Comparison of ENCODE assay signal across 10 cellular contexts in the genomic region with DNA sequence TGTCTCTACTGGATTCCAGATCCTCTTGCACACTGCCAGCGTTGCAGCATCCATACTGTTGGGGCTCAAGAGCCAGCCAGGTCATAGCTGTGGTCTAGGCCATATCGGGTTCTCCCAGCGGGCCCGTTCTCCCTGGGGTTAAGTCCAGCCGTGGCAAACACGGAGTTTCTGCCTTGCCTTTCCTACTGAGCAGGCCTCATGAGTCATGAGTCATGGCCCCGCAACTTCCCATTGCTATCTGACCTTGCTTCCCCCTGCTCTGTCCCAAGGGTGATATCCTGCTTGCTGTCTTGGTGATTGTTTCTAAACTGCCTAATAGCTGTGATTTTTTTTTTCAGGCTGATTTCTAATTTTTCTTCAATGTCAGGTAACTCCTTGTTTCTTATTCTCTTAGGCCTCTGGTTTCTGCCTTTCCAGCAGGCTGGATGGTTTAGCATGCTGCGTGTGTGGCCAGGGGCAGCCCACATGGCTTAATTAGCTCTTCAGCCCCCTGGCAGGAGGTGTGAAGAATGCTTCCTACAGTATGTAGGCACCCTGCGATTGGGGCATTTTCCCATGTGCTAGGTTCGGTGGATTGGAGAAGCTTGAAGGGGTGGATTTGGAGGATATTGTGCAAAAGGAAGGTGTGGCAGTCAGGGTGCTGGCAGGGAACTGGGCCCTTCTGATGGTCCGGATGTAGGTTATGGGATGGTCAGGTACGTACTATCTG. TPM values are rescaled to one million over a fixed set of nuclear protein-coding genes. Genes with fewer than 3 reads are reported as not detected.
DNase-seq lines count a peak whose midpoint lies in the region; ATAC-seq and TF ChIP-seq lines count a peak whose summit lies in the region.
"Had no signal": no experiment of that assay in that cellular context is flagged by ENCODE, and none has a peak within 500 bp of the region (broad histone marks: within the 10 kb centered on the region; RNA-seq: fewer than 3 reads in every experiment).

No MANE protein-coding gene starts in this region.

- intact Hi-C loops in right lobe of liver (cut with DNase I) (loop anchor here (10.0 kb wide), 3 partner anchors 48 to 138 kb away; no protein-coding TSS in a partner anchor), tibial artery (cut with DNase I; ENCODE audit: low total_unique reads) (no loop called here), Caco-2 (cut with micrococcal nuclease; ENCODE audit: unreplicated experiment) (no loop called here)

- H3K9me3 ChIP-seq in HUES48 (ENCODE audit: control insufficient read depth, insufficient read depth, low read length) (no peaks in the 10 kb centered on the region), right lobe of liver (no peaks in the 10 kb centered on the region), tibial artery (peaks cover 0 to 6% (median 0%) of the 10 kb centered on the region in 3 donors), Caco-2 (no peaks in the 10 kb centered on the region)

- BruUV-seq in Caco-2 (replicated peaks; lab: Mats Ljungman, UMichigan): no TSS peak

- no peak for TF ChIP-seq POLR2A in right lobe of liver (IDR thresholded peaks at IDR 0.05)

- no peak overlapping the region for H3K27ac Mint-ChIP-seq in Caco-2 (ENCODE audit: unreplicated experiment)

- CTCF ChIA-PET in Caco-2 (lab: Charles Lee): no interaction called here

- WGBS in right lobe of liver (ENCODE audit: insufficient coverage, low coverage, low lambda C conversion rate, missing lambda C conversion rate): 56% methylated on average over 8 of the region's 12 CpGs

- H3K4me1 Mint-ChIP-seq in Caco-2 (ENCODE audit: low read depth, unreplicated experiment): no peaks in the 10 kb centered on the region

- ATAC-seq in right lobe of liver (peak; percentile 66 to 83 (median 76)), HG02840 (IDR thresholded peaks at IDR 0.05; ENCODE audit: low FRiP score, unreplicated experiment) (no peak), GM19395 (IDR thresholded peaks at IDR 0.05; ENCODE audit: unreplicated experiment) (no peak)
- ATAC-seq: SK-N-SH treated with all-trans-retinoic acid at 6 μM for 48 hours; stimulated activated naive CD8-positive, alpha-beta T cell treated with anti-CD3 and anti-CD28 coated beads, Interleukin-15, Interleukin-2, amounts not matched to agents 100 U/mL and 50 U/mL, for 24 hours had no signal

- TF ChIP-seq CTCF in brain microvascular endothelial cell (IDR thresholded peaks at IDR 0.05; ENCODE audit: low read depth, low read length, missing control alignments) (no peak), right lobe of liver (IDR thresholded peaks at IDR 0.05) (no peak), tibial artery (IDR thresholded peaks at IDR 0.05) (no peak), Caco-2 (IDR thresholded peaks at IDR 0.05; ENCODE audit: insufficient read depth in 1 of 2, low read depth in 1 of 2, low read length in 1 of 2, severe bottlenecking in 1 of 2, unreplicated experiment in 1 of 2) (no peak)

- H3K27ac ChIP-seq in HUES48 (ENCODE audit: low read depth, low read length) (peak overlapping the region; percentile 25), brain microvascular endothelial cell (no peak overlapping the region), right lobe of liver (peak overlapping the region; percentile 19 to 53 (median 19)), tibial artery (no peak overlapping the region)

- no peak overlapping the region for H3K9ac ChIP-seq in HUES48 (ENCODE audit: low read depth, low read length)

- POLR2A ChIA-PET in Caco-2 (lab: Charles Lee): no interaction called here

- in situ Hi-C loops in brain microvascular endothelial cell (cut with HindIII; ENCODE audit: low pct_ligation_motif_present, low sequenced_read_pairs): no loop called here

- H3K36me3 Mint-ChIP-seq in Caco-2 (ENCODE audit: insufficient read depth, unreplicated experiment): peaks cover 10% of the 10 kb centered on the region

- H3K4me3 ChIP-seq in HUES48 (ENCODE audit: low read depth, low read length) (no peak overlapping the region), brain microvascular endothelial cell (ENCODE audit: low read depth, low read length) (no peak overlapping the region), right lobe of liver (no peak overlapping the region), tibial artery (no peak overlapping the region), Caco-2 (ENCODE audit: low read depth, low read length) (no peak overlapping the region)

- H3K4me1 ChIP-seq in HUES48 (ENCODE audit: control insufficient read depth, insufficient read depth, low read length) (peaks cover 38% of the 10 kb centered on the region), right lobe of liver (peaks cover 0 to 32% (median 13%) of the 10 kb centered on the region in 4 donors), tibial artery (peaks cover 0 to 6% (median 0%) of the 10 kb centered on the region in 4 donors), Caco-2 (no peaks in the 10 kb centered on the region)

- H3K27me3 Mint-ChIP-seq in Caco-2 (ENCODE audit: insufficient read depth, unreplicated experiment): no peaks in the 10 kb centered on the region

- no peaks in the 10 kb centered on the region for H3K9me3 Mint-ChIP-seq in Caco-2 (ENCODE audit: unreplicated experiment)

- no peak overlapping the region for H3K4me3 Mint-ChIP-seq in Caco-2 (ENCODE audit: unreplicated experiment)

- DNase-seq in brain microvascular endothelial cell (peak; percentile 71), right lobe of liver (peak; percentile 66 to 73 (median 72)), tibial artery (peak; percentile 69 to 75), RKO (ENCODE audit: low spot score) (no peak), Caco-2 (no peak)
- DNase-seq: stimulated activated naive CD8-positive, alpha-beta T cell treated with anti-CD3 and anti-CD28 coated beads, Interleukin-15, Interleukin-2, amounts not matched to agents 100 U/mL and 50 U/mL, for 24 hours had no signal

- H3K27me3 ChIP-seq in HUES48 (ENCODE audit: control insufficient read depth, insufficient read depth, low read length) (no peaks in the 10 kb centered on the region), brain microvascular endothelial cell (replicated peaks) (no peaks in the 10 kb centered on the region), right lobe of liver (no peaks in the 10 kb centered on the region), tibial artery (no peaks in the 10 kb centered on the region), Caco-2 (replicated peaks; ENCODE audit: control insufficient read depth, insufficient read depth, low read length) (no peaks in the 10 kb centered on the region)

- H3K36me3 ChIP-seq in HUES48 (ENCODE audit: control insufficient read depth, insufficient read depth, low read length) (peaks cover 29% of the 10 kb centered on the region), brain microvascular endothelial cell (replicated peaks) (no peaks in the 10 kb centered on the region), right lobe of liver (peaks cover 0 to 3% (median 0%) of the 10 kb centered on the region in 4 donors), tibial artery (no peaks in the 10 kb centered on the region), Caco-2 (ENCODE audit: control insufficient read depth, insufficient read depth, low read length) (no peaks in the 10 kb centered on the region)

RNA-seq across cellular contexts. Expression of a gene that starts 18.7 kb away (rescaled TPM):
- total RNA-seq in right lobe of liver (10 to 100 TPM; 17.4 to 55.0 (median 33.9) TPM), Caco-2 (2022) (65.8 and 79.2 TPM in 2 replicates)

Comparison
In these comparisons a context has a peak if more than half of its experiments do, and no peak if none do; other contexts are left out.
1. H3K27ac ChIP-seq: peak in HUES48 (single experiment) and right lobe of liver (3 of 3); none in brain microvascular endothelial cell (single experiment) and tibial artery (0 of 2).
2. DNase-seq: peak in brain microvascular endothelial cell (single experiment), right lobe of liver (3 of 3) and tibial artery (2 of 2); none in RKO (single experiment) and Caco-2 (0 of 2).
3. ATAC-seq: peak in right lobe of liver (4 of 4); none in HG02840 (single experiment) and GM19395 (single experiment).
4. intact Hi-C loops: an anchor here in right lobe of liver (10.0 kb wide); none called in tibial artery and Caco-2.